Comparison of ENCODE assay signal across 9 cellular contexts in genomic region chr22:30325724-30326703, GRCh38. TPM values are rescaled to one million over a fixed set of nuclear protein-coding genes. Genes with fewer than 3 reads are reported as not detected.
A peak's percentile ranks its signal among the peaks of the same experiment; 100 is the strongest.
DNase-seq lines count a peak whose midpoint lies in the region; ATAC-seq and TF ChIP-seq lines count a peak whose summit lies in the region.
"Had no signal": no experiment of that assay in that cellular context is flagged by ENCODE, and none has a peak within 500 bp of the region (broad histone marks: within the 10 kb centered on the region; RNA-seq: fewer than 3 reads in every experiment).

No MANE protein-coding gene starts in this region.

- 8% methylated on average over 47 to 48 of the region's 48 CpGs for WGBS in esophagus, 2 donors

- no peaks in the 10 kb centered on the region for H3F3A ChIP-seq in neural cell (ENCODE audit: insufficient read depth, low read length, poor library complexity, severe bottlenecking)

- CTCF ChIA-PET in activated naive CD4-positive, alpha-beta T cell treated with anti-CD3 and anti-CD28 coated beads for 36 hours (lab: Charles Lee) = interaction anchor here (0.6 to 4.2 kb wide), 5 partner anchors 19 to 656 kb away, joined by 3 to 30 read pairs (median 8); partner anchors contain the start of genes CASTOR1 and RNF215
- CTCF ChIA-PET in T-cell (lab: Charles Lee) = interaction anchor here in 1 of 2 donors (1.0 to 3.2 kb wide), 7 partner anchors 13 to 98 kb away, joined by 3 to 37 read pairs (median 5); partner anchors contain the start of genes CASTOR1, CCDC157, RNF215 and SF3A1

- no peaks in the 10 kb centered on the region for H3K9me3 Mint-ChIP-seq in activated naive CD4-positive, alpha-beta T cell treated with anti-CD3 and anti-CD28 coated beads for 36 hours
- no peaks in the 10 kb centered on the region for H3K9me3 Mint-ChIP-seq in T-cell

- TF ChIP-seq CTCF in neural cell (IDR thresholded peaks at IDR 0.05; ENCODE audit: poor library complexity, severe bottlenecking) = no peak

- peak overlapping the region; percentile 59 for H3K4me2 ChIP-seq in neural cell (ENCODE audit: low read length)

- H3K27me3 Mint-ChIP-seq in activated naive CD4-positive, alpha-beta T cell treated with anti-CD3 and anti-CD28 coated beads for 36 hours (ENCODE audit: low read depth) = no peaks in the 10 kb centered on the region
- no peaks in the 10 kb centered on the region for H3K27me3 Mint-ChIP-seq in T-cell

- H3K27me3 ChIP-seq in esophagus (ENCODE audit: control insufficient read depth in 1 of 2, insufficient read depth in 2 of 2, low read length in 2 of 2) (no peaks in the 10 kb centered on the region), neural cell (ENCODE audit: insufficient read depth, low read depth, low read length) (no peaks in the 10 kb centered on the region)

- H3K4me1 ChIP-seq in esophagus (ENCODE audit: control insufficient read depth in 2 of 2, insufficient read depth in 2 of 2, low read length in 1 of 2) = peaks cover 2 to 18% of the 10 kb centered on the region in 2 donors

- intact Hi-C loops in activated naive CD4-positive, alpha-beta T cell treated with anti-CD3 and anti-CD28 coated beads for 36 hours (cut with micrococcal nuclease) = loop anchor here (1.0 to 2.0 kb wide), 3 partner anchors 21 to 99 kb away; partner anchors contain the start of genes CASTOR1 and MTFP1
- intact Hi-C loops in posterior vena cava (cut with DNase I) = no loop called here

- no peaks in the 10 kb centered on the region for H3K9me3 ChIP-seq in esophagus (ENCODE audit: control insufficient read depth in 2 of 2, insufficient read depth in 1 of 2, low read depth in 1 of 2, low read length in 1 of 2)
- no peaks in the 10 kb centered on the region for H3K9me3 ChIP-seq in neural cell (ENCODE audit: low read length)

- no peaks in the 10 kb centered on the region for H3K9me2 ChIP-seq in neural cell (ENCODE audit: insufficient read depth, low read length)

- TF ChIP-seq EP300 in neural cell (conservative IDR thresholded peaks at IDR 0.05; ENCODE audit: poor library complexity, severe bottlenecking) = no peak

- peak; percentile 31 for DNase-seq in activated naive CD4-positive, alpha-beta T cell treated with anti-CD3 and anti-CD28 coated beads for 36 hours
- DNase-seq in activated naive CD4-positive, alpha-beta T cell treated with Interleukin-2 at 50 U/mL for 16 hours = no peak
- DNase-seq in T-cell (peak in 3 of 34 experiments; percentile 16 to 32 (median 20)), posterior vena cava (ENCODE audit: low spot score) (no peak), amniotic stem cell (lab: John Stamatoyannopoulos, UW) (no peak)

- H3K79me2 ChIP-seq in neural cell (replicated peaks; ENCODE audit: insufficient read depth, low read length) = no peaks in the 10 kb centered on the region

- H3K4me1 Mint-ChIP-seq in activated naive CD4-positive, alpha-beta T cell treated with anti-CD3 and anti-CD28 coated beads for 36 hours (ENCODE audit: low read depth) = peaks cover 54% of the 10 kb centered on the region
- peaks cover 53 to 62% (median 60%) of the 10 kb centered on the region in 3 donors for H3K4me1 Mint-ChIP-seq in T-cell

- no peak for TF ChIP-seq RAD21 in neural cell (conservative IDR thresholded peaks at IDR 0.05)

- peaks cover 7% of the 10 kb centered on the region for H3K36me3 Mint-ChIP-seq in activated naive CD4-positive, alpha-beta T cell treated with anti-CD3 and anti-CD28 coated beads for 36 hours (ENCODE audit: low read depth)
- peaks cover 9% of the 10 kb centered on the region for H3K36me3 Mint-ChIP-seq in T-cell

- H3K9ac ChIP-seq in neural cell (ENCODE audit: low read length) = peak overlapping the region; percentile 84

- POLR2A ChIA-PET in T-cell (lab: Charles Lee) = interaction anchor here (0.6 to 1.5 kb wide), 7 partner anchors 16 to 966 kb away, joined by 3 to 6 read pairs (median 4); partner anchors contain the start of genes CCDC157 (in 1 of the 2), PIK3IP1 (in 1 of the 2) and SF3A1 (in 1 of the 2)

- H3K27ac ChIP-seq in esophagus (ENCODE audit: low read depth in 2 of 2, low read length in 1 of 2) (peak overlapping the region; percentile 84 to 87), neural cell (ENCODE audit: low read length) (peak overlapping the region; percentile 55)

- H3K4me3 ChIP-seq in esophagus (ENCODE audit: low read depth in 1 of 2, low read length in 2 of 2) (peak overlapping the region; percentile 56 to 95), neural cell (ENCODE audit: low read length) (peak overlapping the region; percentile 92)

- peaks cover 0 to 5% of the 10 kb centered on the region in 2 donors for H3K36me3 ChIP-seq in esophagus (ENCODE audit: control insufficient read depth in 2 of 2, insufficient read depth in 2 of 2, low read length in 1 of 2)
- H3K36me3 ChIP-seq in neural cell (ENCODE audit: insufficient read depth, low read length) = no peaks in the 10 kb centered on the region

- H3K4me3 Mint-ChIP-seq in activated naive CD4-positive, alpha-beta T cell treated with anti-CD3 and anti-CD28 coated beads for 36 hours = peak overlapping the region; percentile 82
- H3K4me3 Mint-ChIP-seq in T-cell = peak overlapping the region; percentile 82 to 91 (median 87)

- ATAC-seq in HG02973 (IDR thresholded peaks at IDR 0.05; ENCODE audit: unreplicated experiment) (peak; percentile 21), T-cell (replicated peaks in 1 of 4) (peak; percentile 24 to 39 (median 30))

- peak overlapping the region; percentile 88 for H2AFZ ChIP-seq in neural cell (ENCODE audit: low read depth, low read length)

- H4K20me1 ChIP-seq in neural cell (ENCODE audit: insufficient read depth) = no peaks in the 10 kb centered on the region

- H3K27ac Mint-ChIP-seq in activated naive CD4-positive, alpha-beta T cell treated with anti-CD3 and anti-CD28 coated beads for 36 hours = peak overlapping the region; percentile 73
- peak overlapping the region; percentile 90 to 91 for H3K27ac Mint-ChIP-seq in T-cell

TF ChIP-seq in neural cell, 6 proteins besides CTCF, POLR2A, EP300 and RAD21:
- TF ChIP-seq TAF1 (IDR thresholded peaks at IDR 0.05; ENCODE audit: low read depth) = peak; percentile 5
- no peak for TF ChIP-seq REST (IDR thresholded peaks at IDR 0.05; ENCODE audit: borderline replicate concordance)
TF ChIP-seq in neural cell: peak in this region for 1.

RNA-seq across cellular contexts. Expression of gene TBC1D10A, which starts 0.7 kb away (rescaled TPM):
- total RNA-seq in activated naive CD4-positive, alpha-beta T cell treated with anti-CD3 and anti-CD28 coated beads for 36 hours = 10 to 100 TPM; 19.4 to 21.4 TPM
- 10 to 100 TPM; 56.2 to 84.3 (median 82.3) TPM for total RNA-seq in T-cell
- polyA plus RNA-seq in esophagus = 10 to 100 TPM; 30.4 to 35.3 TPM
- 11.9 and 22.0 TPM in 2 replicates for polyA plus RNA-seq in neural cell
- polyA minus RNA-seq in neural cell = 8.8 and 10.5 TPM in 2 replicates
- total RNA-seq in posterior vena cava = 10 to 100 TPM; 20.5 to 20.7 TPM

RNA-seq across cellular contexts. Expression of gene SF3A1, which starts 30.7 kb away (rescaled TPM):
- 100 to 1,000 TPM; 274 to 276 TPM for total RNA-seq in activated naive CD4-positive, alpha-beta T cell treated with anti-CD3 and anti-CD28 coated beads for 36 hours
- total RNA-seq in T-cell (100 to 1,000 TPM; 272 to 323 (median 292) TPM), posterior vena cava (100 to 1,000 TPM; 106 to 108 TPM)
- polyA plus RNA-seq in esophagus (10 to 100 TPM; 14.3 to 23.1 TPM), neural cell (14.4 and 14.6 TPM in 2 replicates)
- 32.6 and 46.4 TPM in 2 replicates for polyA minus RNA-seq in neural cell

RNA-seq across cellular contexts. Expression of gene CCDC157, which starts 30.8 kb away (rescaled TPM):
- total RNA-seq in activated naive CD4-positive, alpha-beta T cell treated with anti-CD3 and anti-CD28 coated beads for 36 hours = 1 to 10 TPM; 1.1 to 1.5 TPM
- total RNA-seq in T-cell = 10 to 100 TPM in 1 of 5 donors, 1 to 10 TPM in 4; 4.6 to 10.9 (median 5.1) TPM
- 1 to 10 TPM; 1.6 to 2.2 TPM for polyA plus RNA-seq in esophagus
- polyA plus RNA-seq in neural cell = 30.6 and 32.2 TPM in 2 replicates
- 14.1 and 24.3 TPM in 2 replicates for polyA minus RNA-seq in neural cell
- total RNA-seq in posterior vena cava = under 1 TPM; 0.76 to 0.88 TPM

RNA-seq across cellular contexts. Expression of gene CASTOR1, which starts 36.7 kb away (rescaled TPM):
- total RNA-seq in activated naive CD4-positive, alpha-beta T cell treated with anti-CD3 and anti-CD28 coated beads for 36 hours = 1 to 10 TPM; 2.1 to 3.8 TPM
- total RNA-seq in T-cell (10 to 100 TPM; 12.8 to 21.9 (median 16.1) TPM), posterior vena cava (10 to 100 TPM in 1 of 2 donors, 1 to 10 TPM in 1; 9.8 to 14.3 TPM)
- polyA plus RNA-seq in esophagus (10 to 100 TPM; 29.7 to 39.3 TPM), neural cell (2.2 and 8.5 TPM in 2 replicates)
- polyA minus RNA-seq in neural cell = 0.81 TPM in 1 of 2 replicates, not detected in the other

RNA-seq across cellular contexts. Expression of gene OSM, which starts 59.4 kb away (rescaled TPM):
- 10 to 100 TPM in 1 of 2 experiments, 1 to 10 TPM in 1; 8.9 to 11.2 TPM for total RNA-seq in activated naive CD4-positive, alpha-beta T cell treated with anti-CD3 and anti-CD28 coated beads for 36 hours
- total RNA-seq in T-cell (10 to 100 TPM in 2 of 5 donors, 1 to 10 TPM in 3; 5.9 to 16.5 (median 7.4) TPM), posterior vena cava (1 to 10 TPM; 1.0 to 2.0 TPM)
- polyA plus RNA-seq in esophagus (under 1 TPM; 0.22 to 0.63 TPM), neural cell (not detected in 2 replicates)
- polyA minus RNA-seq in neural cell = not detected in 2 replicates
- total RNA-seq: glomerular endothelial cell had no signal
